7 cellular contexts compared by ENCODE assay signal in genomic region chr12:30694971-30695326, GRCh38. TPM values are rescaled to one million over a fixed set of nuclear protein-coding genes. Genes with fewer than 3 reads are reported as not detected.
DNase-seq lines count a peak whose midpoint lies in the region; ATAC-seq and TF ChIP-seq lines count a peak whose summit lies in the region.

No MANE protein-coding gene starts in this region.

- intact Hi-C loops in activated CD4-positive, alpha-beta memory T cell treated with anti-CD3 and anti-CD28 coated beads for 36 hours (cut with micrococcal nuclease) = loop anchor here (1.0 to 10.0 kb wide), 4 partner anchors 59 to 1313 kb away; partner anchors contain the start of genes CAPRIN2, DDX11 and ERGIC2

- CTCF ChIA-PET in activated CD4-positive, alpha-beta memory T cell treated with anti-CD3 and anti-CD28 coated beads for 36 hours (lab: Charles Lee) = interaction anchor here (1.1 to 2.5 kb wide), 6 partner anchors 15 to 113 kb away, joined by 3 to 11 read pairs (median 6); partner anchors contain the start of gene CAPRIN2

- H3K4me1 Mint-ChIP-seq in activated CD4-positive, alpha-beta memory T cell treated with anti-CD3 and anti-CD28 coated beads for 36 hours (ENCODE audit: low read depth) = peaks cover 32% of the 10 kb centered on the region
- peaks cover 42% of the 10 kb centered on the region for H3K4me1 Mint-ChIP-seq in nephron progenitor cell

- H3K4me3 Mint-ChIP-seq in activated CD4-positive, alpha-beta memory T cell treated with anti-CD3 and anti-CD28 coated beads for 36 hours = peak overlapping the region; percentile 88
- peak overlapping the region; percentile 96 for H3K4me3 Mint-ChIP-seq in nephron progenitor cell

- peak overlapping the region; percentile 98 for H3K4me3 ChIP-seq in fibroblast of villous mesenchyme (ENCODE audit: low read depth, low read length)

- H3K9me3 Mint-ChIP-seq in activated CD4-positive, alpha-beta memory T cell treated with anti-CD3 and anti-CD28 coated beads for 36 hours = no peaks in the 10 kb centered on the region
- no peaks in the 10 kb centered on the region for H3K9me3 Mint-ChIP-seq in nephron progenitor cell

- H3K36me3 Mint-ChIP-seq in activated CD4-positive, alpha-beta memory T cell treated with anti-CD3 and anti-CD28 coated beads for 36 hours = peaks cover 3% of the 10 kb centered on the region
- peaks cover 5% of the 10 kb centered on the region for H3K36me3 Mint-ChIP-seq in nephron progenitor cell (ENCODE audit: low read depth)

- DNase-seq in DMS79 (lab: John Stamatoyannopoulos, UW) (peak; percentile 5), LoVo (ENCODE audit: low spot score) (peak; percentile 67), fibroblast of villous mesenchyme (ENCODE audit: low read depth) (peak; percentile 41), nephron progenitor cell (peak; percentile 44), NCI-H446 treated with DMSO at 0.1 percent for 48 hours (lab: John Stamatoyannopoulos, UW) (no peak)
- DNase-seq in activated CD4-positive, alpha-beta memory T cell treated with anti-CD3 and anti-CD28 coated beads for 36 hours = peak; percentile 17

- H3K27me3 Mint-ChIP-seq in activated CD4-positive, alpha-beta memory T cell treated with anti-CD3 and anti-CD28 coated beads for 36 hours = no peaks in the 10 kb centered on the region
- peaks cover 2% of the 10 kb centered on the region for H3K27me3 Mint-ChIP-seq in nephron progenitor cell (ENCODE audit: low read depth, poor library complexity)

- ATAC-seq in GM21423 (IDR thresholded peaks at IDR 0.05; ENCODE audit: unreplicated experiment) = peak; percentile 33

- peak overlapping the region; percentile 63 for H3K27ac Mint-ChIP-seq in activated CD4-positive, alpha-beta memory T cell treated with anti-CD3 and anti-CD28 coated beads for 36 hours
- H3K27ac Mint-ChIP-seq in nephron progenitor cell = no peak overlapping the region

- POLR2A ChIA-PET in activated CD4-positive, alpha-beta memory T cell treated with anti-CD3 and anti-CD28 coated beads for 36 hours (lab: Charles Lee) = interaction anchor here (0.7 to 1.1 kb wide), 2 partner anchors 9 to 72 kb away, joined by 3 to 5 read pairs; no protein-coding TSS in a partner anchor

- TF ChIP-seq CTCF in fibroblast of villous mesenchyme (IDR thresholded peaks at IDR 0.05; ENCODE audit: insufficient read depth, low read depth, low read length) (no peak), nephron progenitor cell (IDR thresholded peaks at IDR 0.05) (no peak)

RNA-seq across cellular contexts. Expression of gene IPO8, which starts 0.7 kb away (rescaled TPM):
- 10 to 100 TPM; 39.2 to 41.3 TPM for total RNA-seq in activated CD4-positive, alpha-beta memory T cell treated with anti-CD3 and anti-CD28 coated beads for 36 hours
- total RNA-seq in fibroblast of villous mesenchyme = 26.7 and 35.4 TPM in 2 replicates

RNA-seq across cellular contexts. Expression of gene CAPRIN2, which starts 59.8 kb away (rescaled TPM):
- total RNA-seq in activated CD4-positive, alpha-beta memory T cell treated with anti-CD3 and anti-CD28 coated beads for 36 hours = 10 to 100 TPM in 1 of 2 experiments, 1 to 10 TPM in 1; 10.0 to 11.5 TPM
- 19.0 and 19.4 TPM in 2 replicates for total RNA-seq in fibroblast of villous mesenchyme
